ENCODE assay signal across 23 cellular contexts in the genomic region with DNA sequence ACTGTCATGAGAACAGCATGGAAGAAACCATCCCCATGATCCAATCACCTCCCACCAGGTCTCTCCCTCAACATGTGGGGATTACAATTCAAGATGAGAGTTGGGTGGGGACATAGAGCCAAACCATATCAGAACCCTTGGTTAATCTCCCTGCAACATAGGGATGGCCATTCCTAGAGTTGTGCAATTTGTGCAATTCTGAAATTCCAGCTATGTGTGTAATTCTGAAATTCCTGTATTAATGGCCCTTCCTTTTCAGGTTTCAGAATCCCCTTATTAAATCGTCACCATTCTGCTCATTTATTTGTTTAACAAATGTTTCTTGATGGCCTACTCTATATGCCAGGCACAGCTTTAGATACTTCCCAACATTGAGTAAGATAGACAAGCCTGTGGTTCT.
DNase-seq lines count a peak whose midpoint lies in the region; ATAC-seq and TF ChIP-seq lines count a peak whose summit lies in the region.
"Had no signal": no experiment of that assay in that cellular context is flagged by ENCODE, and none has a peak within 500 bp of the region (broad histone marks: within the 10 kb centered on the region; RNA-seq: fewer than 3 reads in every experiment).

No MANE protein-coding gene starts in this region.

- no peak for ATAC-seq in GM18505 (IDR thresholded peaks at IDR 0.05; ENCODE audit: unreplicated experiment)
- no peak for ATAC-seq in upper lobe of left lung (ENCODE audit: low FRiP score in 2 of 2)
- ATAC-seq: GM23338 had no signal

- H3K36me3 ChIP-seq in Karpas-422 (ENCODE audit: insufficient read depth, low read length) (no peaks in the 10 kb centered on the region; the same call in 1 of the 2 replicates), upper lobe of left lung (no peaks in the 10 kb centered on the region)

- peak; percentile 27 for DNase-seq in NCI-H510A treated with DMSO at 0.1 percent for 48 hours (lab: John Stamatoyannopoulos, UW)
- no peak for DNase-seq in NCI-H510A (lab: John Stamatoyannopoulos, UW)
- no peak for DNase-seq in Karpas-422
- peak; percentile 44 for DNase-seq in fibroblast of the aortic adventitia (ENCODE audit: low read depth)
- no peak for DNase-seq in cerebellar nuclear complex (lab: John Stamatoyannopoulos, UW)
- DNase-seq in stimulated activated CD4-positive, alpha-beta T cell treated with anti-CD3 and anti-CD28 coated beads, Interleukin-15, amount 100 ng/mL, for 24 hours, result no peak
- no peak for DNase-seq in upper lobe of left lung
- DNase-seq: ACHN; AML-193; CD8-positive, alpha-beta memory T cell; MV-4-11; NCI-H1105 treated with DMSO at 0.1 percent for 48 hours; NCI-H2029 treated with DMSO at 0.1 percent for 48 hours; NCI-H226; NCI-H526 treated with DMSO at 0.1 percent for 48 hours; PC-9; RPMI8226; SHP77 treated with DMSO at 0.1 percent for 48 hours; SW 1271 had no signal

- H3K4me3 ChIP-seq in Karpas-422 (ENCODE audit: low read length) (no peak overlapping the region), fibroblast of the aortic adventitia (ENCODE audit: low read depth, low read length) (no peak overlapping the region), upper lobe of left lung (no peak overlapping the region)
- H3K4me3 ChIP-seq: GM23338, PC-9, SK-N-MC had no signal

- TF ChIP-seq EP300 in upper lobe of left lung (IDR thresholded peaks at IDR 0.05), result no peak

- H3K27me3 ChIP-seq in Karpas-422 (ENCODE audit: low read length) (no peaks in the 10 kb centered on the region), upper lobe of left lung (no peaks in the 10 kb centered on the region)

- H3K79me2 ChIP-seq in Karpas-422 (ENCODE audit: low read length), result no peaks in the 10 kb centered on the region

- TF ChIP-seq CTCF in fibroblast of the aortic adventitia (IDR thresholded peaks at IDR 0.05; ENCODE audit: insufficient read depth, low read length) (no peak), upper lobe of left lung (IDR thresholded peaks at IDR 0.05) (no peak)

- no peak overlapping the region for H3K9ac ChIP-seq in Karpas-422 (ENCODE audit: low read length)

- H3K4me2 ChIP-seq in Karpas-422 (ENCODE audit: low read depth, low read length, poor library complexity, severe bottlenecking), result no peak overlapping the region
- H3K4me2 ChIP-seq: GM23338, PC-9 had no signal

- H2AFZ ChIP-seq in Karpas-422 (ENCODE audit: low read length), result peak overlapping the region; percentile 21
- H2AFZ ChIP-seq: GM23338, PC-9 had no signal

- no peaks in the 10 kb centered on the region for H3K9me3 ChIP-seq in Karpas-422 (ENCODE audit: low read length)
- H3K9me3 ChIP-seq in upper lobe of left lung, result no peaks in the 10 kb centered on the region

- H3K4me1 ChIP-seq in Karpas-422 (ENCODE audit: low read length), result peaks cover 52% of the 10 kb centered on the region
- H3K4me1 ChIP-seq in upper lobe of left lung, result peaks cover 0 to 3% (median 0%) of the 10 kb centered on the region in 4 donors

- TF ChIP-seq POLR2A in GM18505 (IDR thresholded peaks at IDR 0.05; ENCODE audit: borderline replicate concordance, extremely low read depth, insufficient read depth, insufficient read length) (no peak), upper lobe of left lung (IDR thresholded peaks at IDR 0.05) (no peak)

- H4K20me1 ChIP-seq in Karpas-422 (ENCODE audit: insufficient read depth, low read depth, low read length), result no peaks in the 10 kb centered on the region

- H3K27ac ChIP-seq in Karpas-422 (ENCODE audit: low read length) (peak overlapping the region; percentile 56), upper lobe of left lung (no peak overlapping the region)
- H3K27ac ChIP-seq: C4-2B, PC-9, SK-N-MC had no signal

- H3K9me2 ChIP-seq in Karpas-422 (replicated peaks; ENCODE audit: insufficient read depth, low read length), result no peaks in the 10 kb centered on the region

- 65 to 67% methylated on average over 1 of the region's 1 CpG for WGBS in upper lobe of left lung, 2 donors

Comparison
In these comparisons a context has a peak if more than half of its experiments do, and no peak if none do; other contexts are left out.
1. DNase-seq: peak in NCI-H510A treated with DMSO at 0.1 percent for 48 hours (single experiment) and fibroblast of the aortic adventitia (single experiment); none in NCI-H510A (single experiment), Karpas-422 (single experiment), cerebellar nuclear complex (0 of 2), stimulated activated CD4-positive, alpha-beta T cell treated with anti-CD3 and anti-CD28 coated beads, Interleukin-15, amount 100 ng/mL, for 24 hours (single experiment) and upper lobe of left lung (0 of 2).